Comparison of ENCODE assay signal across 7 cellular contexts in genomic region chr2:201781583-201782051, GRCh38. TPM values are rescaled to one million over a fixed set of nuclear protein-coding genes. Genes with fewer than 3 reads are reported as not detected.
DNase-seq lines count a peak whose midpoint lies in the region; ATAC-seq and TF ChIP-seq lines count a peak whose summit lies in the region.

No MANE protein-coding gene starts in this region.

- H3K4me3 ChIP-seq in GM12864 (ENCODE audit: low read depth, low read length) (peak overlapping the region; percentile 86), fibroblast of the aortic adventitia (ENCODE audit: low read depth, low read length) (peak overlapping the region; percentile 94)

- peak; percentile 0 for ATAC-seq in HG03521 (IDR thresholded peaks at IDR 0.05; ENCODE audit: unreplicated experiment)
- no peak for ATAC-seq in GM18861 (IDR thresholded peaks at IDR 0.05; ENCODE audit: unreplicated experiment)

- TF ChIP-seq CTCF in GM12864 (IDR thresholded peaks at IDR 0.05; ENCODE audit: low read depth, low read length, missing control alignments), result no peak
- TF ChIP-seq CTCF in fibroblast of the aortic adventitia (IDR thresholded peaks at IDR 0.05; ENCODE audit: insufficient read depth, low read length), result no peak

- DNase-seq in GM12864 (ENCODE audit: low read depth) (no peak), fibroblast of the aortic adventitia (ENCODE audit: low read depth) (no peak), occipital lobe (lab: John Stamatoyannopoulos, UW) (peak; percentile 20), NCI-H524 treated with DMSO at 0.1 percent for 48 hours (lab: John Stamatoyannopoulos, UW) (no peak)
- DNase-seq in activated CD4-positive, alpha-beta T cell treated with anti-CD3 and anti-CD28 coated beads, Interleukin-2, amount 50 U/mL, for 48 hours, result peak; percentile 19 to 24

RNA-seq across cellular contexts. Expression of gene ALS2, which starts 0.9 kb away (rescaled TPM):
- total RNA-seq in fibroblast of the aortic adventitia (ENCODE audit: low replicate concordance) (27.4 and 98.4 TPM in 2 replicates), occipital lobe (79.7 TPM)

RNA-seq across cellular contexts. Expression of gene CDK15, which starts 24.7 kb away (rescaled TPM):
- total RNA-seq in fibroblast of the aortic adventitia (ENCODE audit: low replicate concordance) (4.5 and 7.0 TPM in 2 replicates), occipital lobe (not detected)

Comparison
In these comparisons a context has a peak if more than half of its experiments do, and no peak if none do; other contexts are left out.
1. DNase-seq: peak in activated CD4-positive, alpha-beta T cell treated with anti-CD3 and anti-CD28 coated beads, Interleukin-2, amount 50 U/mL, for 48 hours (2 of 2) and occipital lobe (single experiment); none in GM12864 (single experiment), fibroblast of the aortic adventitia (single experiment) and NCI-H524 treated with DMSO at 0.1 percent for 48 hours (single experiment).